9 cellular contexts compared by ENCODE assay signal in the genomic region with DNA sequence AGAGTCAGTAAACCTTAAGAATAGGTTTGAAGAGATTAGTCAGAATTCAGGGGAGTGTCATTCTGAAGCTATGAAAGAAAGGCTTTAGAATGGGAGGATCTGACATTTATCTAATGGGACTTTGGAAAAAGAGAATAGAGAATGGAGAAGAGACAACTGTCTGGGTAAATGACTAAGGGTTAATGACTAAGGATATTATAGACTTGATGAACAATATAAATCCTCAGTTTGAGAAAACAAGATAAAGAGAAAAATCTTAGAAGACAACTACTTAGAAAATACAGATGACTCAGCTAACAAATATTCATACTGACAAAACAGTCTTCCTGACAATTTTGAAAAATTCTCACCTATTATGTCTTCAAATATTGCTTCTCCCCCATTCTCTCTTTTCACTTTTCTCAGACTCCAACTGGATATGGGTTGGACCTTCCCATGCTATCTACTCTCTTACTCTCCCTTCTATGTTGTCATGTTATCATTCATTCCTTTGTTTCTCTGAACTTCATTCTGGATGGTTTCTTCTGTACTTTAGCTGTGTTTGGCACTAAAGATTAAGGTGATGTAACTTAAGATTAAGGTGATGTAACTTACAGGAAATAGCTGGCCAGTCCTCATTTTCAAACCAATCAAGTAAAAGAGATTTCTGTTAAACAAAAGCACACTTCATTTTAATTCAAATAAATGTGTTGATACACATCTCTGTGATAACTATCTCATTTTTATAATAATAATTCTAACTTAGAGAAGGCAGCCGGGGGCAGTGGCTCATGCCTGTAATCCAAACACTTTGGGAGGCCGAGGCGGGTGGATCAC. TPM values are rescaled to one million over a fixed set of nuclear protein-coding genes. Genes with fewer than 3 reads are reported as not detected.
A peak's percentile ranks its signal among the peaks of the same experiment; 100 is the strongest.
DNase-seq lines count a peak whose midpoint lies in the region; ATAC-seq and TF ChIP-seq lines count a peak whose summit lies in the region.
"Had no signal": no experiment of that assay in that cellular context is flagged by ENCODE, and none has a peak within 500 bp of the region (broad histone marks: within the 10 kb centered on the region; RNA-seq: fewer than 3 reads in every experiment).

No MANE protein-coding gene starts in this region.

- H3K4me1 ChIP-seq in GM23338 (ENCODE audit: insufficient read depth) (peaks cover 51% of the 10 kb centered on the region), esophagus muscularis mucosa (peaks cover 22 to 43% (median 31%) of the 10 kb centered on the region in 4 donors), MM.1S (ENCODE audit: low read length) (no peaks in the 10 kb centered on the region)

- H3K79me2 ChIP-seq in GM23338 (replicated peaks; ENCODE audit: insufficient read depth) (peaks cover 100% of the 10 kb centered on the region), SU-DHL-6 (ENCODE audit: insufficient read depth, low read length) (peaks cover 99% of the 10 kb centered on the region), MM.1S (ENCODE audit: low read length) (peaks cover 76% of the 10 kb centered on the region)

- H3K9ac ChIP-seq in SU-DHL-6 (ENCODE audit: low read length), result no peak overlapping the region
- H3K9ac ChIP-seq in MM.1S (ENCODE audit: low read length), result no peak overlapping the region

- H3K9me3 Mint-ChIP-seq in GM23338, result no peaks in the 10 kb centered on the region

- peak overlapping the region; percentile 80 for H3K27ac Mint-ChIP-seq in GM23338

- H3K27me3 ChIP-seq in GM23338 (ENCODE audit: insufficient read depth), result no peaks in the 10 kb centered on the region
- no peaks in the 10 kb centered on the region for H3K27me3 ChIP-seq in SU-DHL-6 (ENCODE audit: low read length)
- no peaks in the 10 kb centered on the region for H3K27me3 ChIP-seq in esophagus muscularis mucosa
- H3K27me3 ChIP-seq in MM.1S (replicated peaks; ENCODE audit: insufficient read depth, low read length), result no peaks in the 10 kb centered on the region

- peaks cover 7% of the 10 kb centered on the region for H3K27me3 Mint-ChIP-seq in GM23338 (ENCODE audit: insufficient read depth, low read depth, poor library complexity)

- H3K4me3 ChIP-seq in GM23338 (no peak overlapping the region), SU-DHL-6 (ENCODE audit: insufficient read depth, low read length, poor library complexity, severe bottlenecking) (no peak overlapping the region), esophagus muscularis mucosa (no peak overlapping the region), MM.1S (ENCODE audit: low read length) (no peak overlapping the region)

- TF ChIP-seq POLR2A in esophagus muscularis mucosa (IDR thresholded peaks at IDR 0.05; ENCODE audit: low read depth), result no peak

- H3K9me3 ChIP-seq in SU-DHL-6 (ENCODE audit: insufficient read depth, low read length) (no peaks in the 10 kb centered on the region), esophagus muscularis mucosa (no peaks in the 10 kb centered on the region), MM.1S (replicated peaks; ENCODE audit: insufficient read depth, low read length) (no peaks in the 10 kb centered on the region)

- no peak for TF ChIP-seq EP300 in esophagus muscularis mucosa (IDR thresholded peaks at IDR 0.05)

- no peak overlapping the region for H2AFZ ChIP-seq in GM23338
- H2AFZ ChIP-seq in SU-DHL-6 (ENCODE audit: low read depth, low read length, severe bottlenecking), result no peak overlapping the region
- no peak overlapping the region for H2AFZ ChIP-seq in MM.1S (ENCODE audit: low read length)

- 61% methylated on average over 3 of the region's 3 CpGs for WGBS in esophagus muscularis mucosa

- H4K20me1 ChIP-seq in GM23338 (replicated peaks; ENCODE audit: insufficient read depth), result peaks cover 58% of the 10 kb centered on the region; the same call in 1 of the 2 replicates
- H4K20me1 ChIP-seq in SU-DHL-6 (ENCODE audit: low read depth, low read length), result 0 out of 2 replicates have a peak, but pooled peaks cover 5% of the 10 kb centered on the region
- H4K20me1 ChIP-seq in MM.1S (ENCODE audit: insufficient read depth, low read length), result no peaks in the 10 kb centered on the region

- TF ChIP-seq CTCF in GM23338 (conservative IDR thresholded peaks at IDR 0.05; ENCODE audit: low read depth in 2 of 2) (no peak), SU-DHL-6 (IDR thresholded peaks at IDR 0.05; ENCODE audit: insufficient read depth, low read length, poor library complexity, severe bottlenecking) (no peak), esophagus muscularis mucosa (IDR thresholded peaks at IDR 0.05) (no peak), MM.1S (IDR thresholded peaks at IDR 0.05; ENCODE audit: low read length) (no peak)

- H3K4me2 ChIP-seq in GM23338 (no peak overlapping the region), SU-DHL-6 (ENCODE audit: low read depth, low read length, poor library complexity, severe bottlenecking) (no peak overlapping the region), MM.1S (ENCODE audit: low read depth, low read length) (no peak overlapping the region)

- ATAC-seq in GM23338, result no peak
- ATAC-seq in GM21515 (IDR thresholded peaks at IDR 0.05; ENCODE audit: unreplicated experiment), result no peak
- ATAC-seq in GM21390 (IDR thresholded peaks at IDR 0.05; ENCODE audit: unreplicated experiment), result no peak

- intact Hi-C loops in esophagus muscularis mucosa (cut with DNase I), result no loop called here

- peaks cover 48% of the 10 kb centered on the region for H3K36me3 Mint-ChIP-seq in GM23338 (ENCODE audit: low read depth)

- H3K9me2 ChIP-seq in GM23338 (ENCODE audit: insufficient read depth), result no peaks in the 10 kb centered on the region
- H3K9me2 ChIP-seq in SU-DHL-6 (replicated peaks; ENCODE audit: insufficient read depth, low read length), result no peaks in the 10 kb centered on the region
- H3K9me2 ChIP-seq in MM.1S (replicated peaks; ENCODE audit: insufficient read depth, low read length), result no peaks in the 10 kb centered on the region

- no peak overlapping the region for H3K4me3 Mint-ChIP-seq in GM23338

- no peaks in the 10 kb centered on the region; the same call in 1 of the 2 replicates for H3K36me3 ChIP-seq in GM23338 (ENCODE audit: insufficient read depth)
- peaks cover 3% of the 10 kb centered on the region; the same call in 1 of the 2 replicates for H3K36me3 ChIP-seq in SU-DHL-6 (ENCODE audit: low read length)
- no peaks in the 10 kb centered on the region for H3K36me3 ChIP-seq in esophagus muscularis mucosa
- no peaks in the 10 kb centered on the region for H3K36me3 ChIP-seq in MM.1S (replicated peaks; ENCODE audit: insufficient read depth, low read length)

- peaks cover 46% of the 10 kb centered on the region for H3K4me1 Mint-ChIP-seq in GM23338

- DNase-seq in A172 (ENCODE audit: low spot score), result peak; percentile 55
- DNase-seq in GM23338 (ENCODE audit: low spot score), result no peak
- no peak for DNase-seq in esophagus muscularis mucosa (ENCODE audit: extremely low spot score)
- no peak for DNase-seq in MM.1S
- no peak for DNase-seq in SK-N-DZ (ENCODE audit: low spot score)
- DNase-seq: NCI-H1105 had no signal

- peak overlapping the region; percentile 41 for H3K27ac ChIP-seq in GM23338 (ENCODE audit: low read depth)
- peak overlapping the region; percentile 51; the same call in 1 of the 2 replicates for H3K27ac ChIP-seq in SU-DHL-6 (ENCODE audit: low read depth, low read length)
- H3K27ac ChIP-seq in esophagus muscularis mucosa (replicated peaks in 1 of 4), result peak overlapping the region in 3 of 4 donors; percentile 20 to 55 (median 32)
- H3K27ac ChIP-seq in MM.1S (ENCODE audit: low read length), result no peak overlapping the region

- H3F3A ChIP-seq in GM23338 (replicated peaks; ENCODE audit: low read depth) (peaks cover 7% of the 10 kb centered on the region; the same call in 1 of the 2 replicates), SU-DHL-6 (ENCODE audit: insufficient read depth) (peaks cover 23% of the 10 kb centered on the region; the same call in 1 of the 2 replicates), MM.1S (ENCODE audit: insufficient read depth, low read length) (no peaks in the 10 kb centered on the region)

TF ChIP-seq in GM23338, 12 proteins besides CTCF, POLR2A, EP300 and RAD21:
- TF ChIP-seq ZNF331 (CRISPR knock-in tag; IDR thresholded peaks at IDR 0.05; ENCODE audit: low read depth), result no peak
- no peak for TF ChIP-seq CREB1 (CRISPR knock-in tag; IDR thresholded peaks at IDR 0.05; ENCODE audit: low read depth)
- TF ChIP-seq POLR2AphosphoS5 (IDR thresholded peaks at IDR 0.05; ENCODE audit: low read depth), result no peak

RNA-seq across cellular contexts. Expression of gene SLC16A1, which starts 20.3 kb away (rescaled TPM):
- 104 and 105 TPM in 2 replicates for total RNA-seq in A172 (2014; rRNA removed; shearing (Covaris generic))
- total RNA-seq in GM23338 (2014; rRNA removed; shearing (Covaris generic)), result 559 and 593 TPM in 2 replicates
- polyA plus RNA-seq in GM23338 (2016; fragmentation: Nextera tagmentation; extraction: Ambion mirVana), result 218 and 231 TPM in 2 replicates
- 10 to 100 TPM; 29.9 to 40.1 (median 33.7) TPM for total RNA-seq in esophagus muscularis mucosa
- 126 and 131 TPM in 2 replicates for polyA plus RNA-seq in SK-N-DZ (2014; cell fraction: cytosol; rRNA removed)
- 48.6 and 50.3 TPM in 2 replicates for polyA plus RNA-seq in SK-N-DZ (2014; cell fraction: nucleus; rRNA removed)
